In genomic region chr7:77823787-77824186, GRCh38 we compare ENCODE assay signal across 13 cellular contexts. TPM values are rescaled to one million over a fixed set of nuclear protein-coding genes. Genes with fewer than 3 reads are reported as not detected.
DNase-seq lines count a peak whose midpoint lies in the region; ATAC-seq and TF ChIP-seq lines count a peak whose summit lies in the region.
"Had no signal": no experiment of that assay in that cellular context is flagged by ENCODE, and none has a peak within 500 bp of the region (broad histone marks: within the 10 kb centered on the region; RNA-seq: fewer than 3 reads in every experiment).

No MANE protein-coding gene starts in this region.

- ATAC-seq in GM18499 (IDR thresholded peaks at IDR 0.05; ENCODE audit: insufficient read depth, unreplicated experiment) (peak; percentile 19), GM21360 (IDR thresholded peaks at IDR 0.05; ENCODE audit: unreplicated experiment) (peak; percentile 51), HG03159 (IDR thresholded peaks at IDR 0.05; ENCODE audit: unreplicated experiment) (peak; percentile 31), T-helper 17 cell (no peak)
- ATAC-seq: sciatic nerve had no signal

- H3K27ac Mint-ChIP-seq in T-helper 17 cell: no peak overlapping the region

- peak; percentile 22 for DNase-seq in choroid plexus epithelial cell (ENCODE audit: low read depth)
- DNase-seq in T-helper 17 cell: no peak
- no peak for DNase-seq in NCI-H82 (lab: John Stamatoyannopoulos, UW)
- DNase-seq in lower leg skin (ENCODE audit: low spot score in 2 of 2): no peak
- DNase-seq: gastrocnemius medialis; mesendoderm; NCI-H2081 treated with DMSO at 0.1 percent for 48 hours; stimulated activated CD4-positive, alpha-beta T cell treated with anti-CD3 and anti-CD28 coated beads, Interleukin-4, amount 100 ng/mL, for 24 hours had no signal

- TF ChIP-seq CTCF in choroid plexus epithelial cell (conservative IDR thresholded peaks at IDR 0.05; ENCODE audit: low read depth, low read length) (no peak), lower leg skin (IDR thresholded peaks at IDR 0.05) (no peak)

- peaks cover 3% of the 10 kb centered on the region for H3K36me3 Mint-ChIP-seq in T-helper 17 cell (ENCODE audit: low read depth)

- no peak overlapping the region for H3K4me3 Mint-ChIP-seq in T-helper 17 cell

- 93 to 94% methylated on average over 2 of the region's 2 CpGs for WGBS in lower leg skin, 2 donors

- no peaks in the 10 kb centered on the region for H3K27me3 Mint-ChIP-seq in T-helper 17 cell

- intact Hi-C loops in lower leg skin (cut with DNase I; ENCODE audit: low total_unique reads): no loop called here

- no peak for TF ChIP-seq POLR2A in lower leg skin (IDR thresholded peaks at IDR 0.05)

- H3K4me3 ChIP-seq in choroid plexus epithelial cell (ENCODE audit: low read depth, low read length): no peak overlapping the region
- H3K4me3 ChIP-seq in lower leg skin (ENCODE audit: low read depth, poor library complexity, severe bottlenecking): no peak overlapping the region
- H3K4me3 ChIP-seq: cardiac muscle cell, gastrocnemius medialis had no signal

- H3K4me1 Mint-ChIP-seq in T-helper 17 cell: peaks cover 23% of the 10 kb centered on the region

- peaks cover 6% of the 10 kb centered on the region for H3K9me3 ChIP-seq in T-helper 17 cell (ENCODE audit: control insufficient read depth, low read length, poor library complexity, severe bottlenecking)

RNA-seq across cellular contexts. Expression of gene PHTF2, which starts 25.2 kb away (rescaled TPM):
- 10 to 100 TPM; 68.1 to 69.9 TPM for total RNA-seq in T-helper 17 cell
- total RNA-seq in lower leg skin: 10 to 100 TPM in 2 of 4 donors, 1 to 10 TPM in 2; 6.9 to 11.9 (median 9.8) TPM

RNA-seq across cellular contexts. Expression of gene TMEM60, which starts 25.6 kb away (rescaled TPM):
- total RNA-seq in T-helper 17 cell (1 to 10 TPM; 5.0 to 6.3 TPM), lower leg skin (10 to 100 TPM; 10.9 to 14.0 (median 11.7) TPM)

Comparison
In these comparisons a context has a peak if more than half of its experiments do, and no peak if none do; other contexts are left out.
1. RNA of gene PHTF2, which starts 25.2 kb away (total RNA-seq): 68.1 to 69.9 TPM in T-helper 17 cell; 6.9 to 11.9 TPM in lower leg skin; every median in the first group is over 4 times any median in the second.